9 cellular contexts compared by ENCODE assay signal in genomic region chr17:4901648-4902344, GRCh38. TPM values are rescaled to one million over a fixed set of nuclear protein-coding genes. Genes with fewer than 3 reads are reported as not detected.
DNase-seq lines count a peak whose midpoint lies in the region; ATAC-seq and TF ChIP-seq lines count a peak whose summit lies in the region.
"Had no signal": no experiment of that assay in that cellular context is flagged by ENCODE, and none has a peak within 500 bp of the region (broad histone marks: within the 10 kb centered on the region; RNA-seq: fewer than 3 reads in every experiment).

No MANE protein-coding gene starts in this region.

- dilution Hi-C loops in IMR-90 (cut with HindIII; ENCODE audit: low sequenced_read_pairs, unreplicated experiment), result no loop called here

- peak overlapping the region; percentile 80 to 86 for H3K4me3 Mint-ChIP-seq in effector memory CD8-positive, alpha-beta T cell

- no peaks in the 10 kb centered on the region for H3K9me3 Mint-ChIP-seq in effector memory CD8-positive, alpha-beta T cell

- in situ Hi-C loops in IMR-90 (cut with MboI; ENCODE audit: low sequenced_read_pairs), result no loop called here

- H3K9ac ChIP-seq in BLaER1 treated with 17β-estradiol and CSF1 and Interleukin-3, amounts not matched to agents 10 nM and 100 nM, result peak overlapping the region in 1 of 11 experiments; percentile 24; a peak in 1 of 22 replicates
- H3K9ac ChIP-seq in IMR-90 (ENCODE audit: low read depth, low read length), result no peak overlapping the region

- H3K27ac ChIP-seq in BLaER1 treated with 17β-estradiol and CSF1 and Interleukin-3, amounts not matched to agents 10 nM and 100 nM, result peak overlapping the region in 2 of 11 experiments; percentile 16 to 44; a peak in 2 of 22 replicates
- H3K27ac ChIP-seq in IMR-90 (ENCODE audit: insufficient read depth, low read length) (no peak overlapping the region), osteoblast (ENCODE audit: low read depth, low read length) (peak overlapping the region; percentile 23)

- POLR2A ChIA-PET in IMR-90 (lab: Charles Lee; ENCODE audit: unreplicated experiment), result no interaction called here

- no peak overlapping the region for H3K4ac ChIP-seq in IMR-90 (ENCODE audit: low read depth, low read length)

- H3K36me3 ChIP-seq in BLaER1 treated with 17β-estradiol and CSF1 and Interleukin-3, amounts not matched to agents 10 nM and 100 nM, result peaks cover 6 to 15% (median 8%) of the 10 kb centered on the region in 11 experiments; a peak in 21 of 22 replicates
- H3K36me3 ChIP-seq in IMR-90 (ENCODE audit: control insufficient read depth, insufficient read depth, low read length) (peaks cover 9% of the 10 kb centered on the region), osteoblast (ENCODE audit: insufficient read depth, low read length) (peaks cover 7% of the 10 kb centered on the region)

- no peak overlapping the region for H3K23ac ChIP-seq in IMR-90 (ENCODE audit: low read depth, low read length)

- DNase-seq in IMR-90, result no peak
- no peak for DNase-seq in effector memory CD8-positive, alpha-beta T cell
- DNase-seq in osteoblast (ENCODE audit: insufficient read length, low spot score, missing footprints), result peak; percentile 90
- DNase-seq in NCI-H526 treated with DMSO at 0.1 percent for 48 hours (lab: John Stamatoyannopoulos, UW), result no peak
- DNase-seq in NCI-H82 (lab: John Stamatoyannopoulos, UW), result no peak
- DNase-seq in NCI-H510A (lab: John Stamatoyannopoulos, UW), result no peak
- no peak for DNase-seq in activated gamma-delta T cell (lab: John Stamatoyannopoulos, UW)

- ATAC-seq in IMR-90 (ENCODE audit: low read depth), result no peak
- no peak for ATAC-seq in effector memory CD8-positive, alpha-beta T cell (replicated peaks)

- peaks cover 37% of the 10 kb centered on the region in 2 donors for H3K4me1 Mint-ChIP-seq in effector memory CD8-positive, alpha-beta T cell (ENCODE audit: low read depth in 2 of 2)

- H3K27ac Mint-ChIP-seq in effector memory CD8-positive, alpha-beta T cell, result peak overlapping the region; percentile 91 to 93

- no peak overlapping the region for H2BK20ac ChIP-seq in IMR-90 (ENCODE audit: low read depth, low read length)

- H2BK15ac ChIP-seq in IMR-90 (ENCODE audit: low read depth, low read length), result no peak overlapping the region

- peaks cover 42 to 63% (median 52%) of the 10 kb centered on the region in 10 experiments for H3K4me1 ChIP-seq in BLaER1 treated with 17β-estradiol and CSF1 and Interleukin-3, amounts not matched to agents 10 nM and 100 nM
- H3K4me1 ChIP-seq in IMR-90 (ENCODE audit: control insufficient read depth, insufficient read depth, low read length), result no peaks in the 10 kb centered on the region
- H3K4me1 ChIP-seq in osteoblast (ENCODE audit: insufficient read depth, low read length), result peaks cover 17% of the 10 kb centered on the region

- H4K20me1 ChIP-seq in BLaER1 treated with 17β-estradiol and CSF1 and Interleukin-3, amounts not matched to agents 10 nM and 100 nM, result peaks cover 0 to 19% (median 0%) of the 10 kb centered on the region in 11 experiments; a peak in 9 of 22 replicates
- H4K20me1 ChIP-seq in IMR-90 (ENCODE audit: insufficient read depth, low read length) (no peaks in the 10 kb centered on the region; the same call in 1 of the 2 replicates), osteoblast (ENCODE audit: insufficient read depth, low read length) (peaks cover 7% of the 10 kb centered on the region)

- H3K9me3 ChIP-seq in BLaER1 treated with 17β-estradiol and CSF1 and Interleukin-3, amounts not matched to agents 10 nM and 100 nM (replicated peaks in 1 of 11), result no peaks in the 10 kb centered on the region
- H3K9me3 ChIP-seq in IMR-90 (ENCODE audit: control insufficient read depth, insufficient read depth, low read length), result no peaks in the 10 kb centered on the region; the same call in 1 of the 2 replicates
- no peaks in the 10 kb centered on the region for H3K9me3 ChIP-seq in osteoblast (ENCODE audit: low read depth, low read length)

- no peak overlapping the region for H3K4me3 ChIP-seq in BLaER1 treated with 17β-estradiol and CSF1 and Interleukin-3, amounts not matched to agents 10 nM and 100 nM
- H3K4me3 ChIP-seq in IMR-90 (ENCODE audit: insufficient read depth, low read depth, low read length), result no peak overlapping the region
- H3K4me3 ChIP-seq in osteoblast (ENCODE audit: insufficient read depth, low read length), result peak overlapping the region; percentile 72

- H3K27me3 Mint-ChIP-seq in effector memory CD8-positive, alpha-beta T cell, result peaks cover 0 to 4% of the 10 kb centered on the region in 2 donors

- TF ChIP-seq CTCF in IMR-90 (conservative IDR thresholded peaks at IDR 0.05; ENCODE audit: low read depth, low read length), result no peak
- TF ChIP-seq CTCF in osteoblast (IDR thresholded peaks at IDR 0.05; ENCODE audit: extremely low read depth, low read depth, low read length), result no peak

- no peaks in the 10 kb centered on the region for H3K79me2 ChIP-seq in osteoblast (ENCODE audit: insufficient read depth, low read length)

- TF ChIP-seq POLR2A in IMR-90 (IDR thresholded peaks at IDR 0.05; ENCODE audit: low read depth, low read length), result no peak

- H3K36me3 Mint-ChIP-seq in effector memory CD8-positive, alpha-beta T cell (ENCODE audit: insufficient read depth), result peaks cover 49% of the 10 kb centered on the region

- peaks cover 4% of the 10 kb centered on the region; the same call in 1 of the 2 replicates for H3K9me1 ChIP-seq in IMR-90 (ENCODE audit: insufficient read depth, low read length)

- BruUV-seq in IMR-90 (replicated peaks; lab: Mats Ljungman, UMichigan), result no TSS peak

- intact Hi-C loops in IMR-90 (cut with micrococcal nuclease), result no loop called here

- H2AK9ac ChIP-seq in IMR-90 (replicated peaks; ENCODE audit: low read depth, low read length, poor library complexity), result no peak overlapping the region

- H2AFZ ChIP-seq in IMR-90 (replicated peaks; ENCODE audit: low read length, poor library complexity), result peak overlapping the region; percentile 10
- no peak overlapping the region for H2AFZ ChIP-seq in osteoblast (ENCODE audit: low read length)

- no peaks in the 10 kb centered on the region for H3K79me1 ChIP-seq in IMR-90 (ENCODE audit: low read depth in 1 of 2, low read length in 2 of 2)

- H3K18ac ChIP-seq in IMR-90 (ENCODE audit: low read depth, low read length), result no peak overlapping the region

- H3K4me2 ChIP-seq in BLaER1 treated with 17β-estradiol and CSF1 and Interleukin-3, amounts not matched to agents 10 nM and 100 nM, result peak overlapping the region in 10 of 11 experiments; percentile 57 to 89 (median 76); a peak in 15 of 22 replicates
- H3K4me2 ChIP-seq in IMR-90 (ENCODE audit: low read depth, low read length), result no peak overlapping the region
- peak overlapping the region; percentile 49 for H3K4me2 ChIP-seq in osteoblast (ENCODE audit: insufficient read depth, low read length)

- no peak overlapping the region for H3K14ac ChIP-seq in IMR-90 (replicated peaks; ENCODE audit: low read depth, low read length)

- peaks cover 26 to 44% (median 35%) of the 10 kb centered on the region in 11 experiments for H3K27me3 ChIP-seq in BLaER1 treated with 17β-estradiol and CSF1 and Interleukin-3, amounts not matched to agents 10 nM and 100 nM
- H3K27me3 ChIP-seq in IMR-90 (ENCODE audit: control insufficient read depth, insufficient read depth, low read length) (peaks cover 2% of the 10 kb centered on the region; the same call in 1 of the 2 replicates), osteoblast (ENCODE audit: insufficient read depth, low read length) (peaks cover 8% of the 10 kb centered on the region)

- no peak overlapping the region for H2AK5ac ChIP-seq in IMR-90 (ENCODE audit: low read depth, low read length)

- WGBS in IMR-90 (ENCODE audit: extremely low coverage in 2 of 2, insufficient read length in 1 of 2), 2 experiments, result 54% methylated on average over 39 of the region's 48 CpGs; no CpG with 5 or more reads in 1 of the 2 experiments

- no peak overlapping the region for H4K8ac ChIP-seq in IMR-90 (ENCODE audit: low read depth in 2 of 2, low read length in 2 of 2)

- no peak for TF ChIP-seq RAD21 in IMR-90 (IDR thresholded peaks at IDR 0.05; ENCODE audit: low read length)

- no peak overlapping the region for H4K91ac ChIP-seq in IMR-90 (ENCODE audit: insufficient read depth, low read depth, low read length)

- CTCF ChIA-PET in IMR-90 (lab: Yijun Ruan, JAX), result no interaction called here

- H3K56ac ChIP-seq in IMR-90 (ENCODE audit: extremely low read depth, insufficient read depth, low read length), result no peak overlapping the region

- H2BK5ac ChIP-seq in IMR-90 (ENCODE audit: low read depth, low read length, poor library complexity, severe bottlenecking), result no peak overlapping the region

- no peak overlapping the region for H4K5ac ChIP-seq in IMR-90 (ENCODE audit: low read depth, low read length)

- H2BK120ac ChIP-seq in IMR-90 (ENCODE audit: low read depth, low read length), result no peak overlapping the region

TF ChIP-seq in IMR-90, 13 proteins besides CTCF, POLR2A, EP300 and RAD21 (continues in another document):
- TF ChIP-seq BHLHE40 (IDR thresholded peaks at IDR 0.05; ENCODE audit: low read depth, low read length), result no peak
- no peak for TF ChIP-seq NFE2L2 (IDR thresholded peaks at IDR 0.05; ENCODE audit: low read depth, low read length)
- TF ChIP-seq MAZ (IDR thresholded peaks at IDR 0.05; ENCODE audit: borderline replicate concordance, low read depth, low read length), result no peak
- TF ChIP-seq RCOR1 (IDR thresholded peaks at IDR 0.05; ENCODE audit: insufficient replicate concordance, low read length), result no peak

RNA-seq across cellular contexts. Expression of gene CHRNE, which starts 1.1 kb away (rescaled TPM):
- total RNA-seq in IMR-90 (2012; rRNA removed) (under 0.01 TPM in 2 replicates), osteoblast (1.4 and 1.8 TPM in 2 replicates)
- polyA plus RNA-seq in IMR-90 (2012; rRNA removed), result 0.21 and 0.24 TPM in 2 replicates
- polyA plus RNA-seq in IMR-90 (2012; cell fraction: cytosol; rRNA removed), result 0.06 and 0.31 TPM in 2 replicates
- 1.4 and 1.7 TPM in 2 replicates for polyA plus RNA-seq in IMR-90 (2012; cell fraction: nucleus; rRNA removed; ENCODE audit: low replicate concordance)
- total RNA-seq: HT1080 had no signal

RNA-seq across cellular contexts. Expression of gene C17orf107, which starts 2.5 kb away (rescaled TPM):
- total RNA-seq in IMR-90 (2012; rRNA removed) (0.54 and 0.56 TPM in 2 replicates), osteoblast (4.0 and 5.3 TPM in 2 replicates)
- polyA plus RNA-seq in IMR-90 (2012; rRNA removed), result 0.82 and 1.3 TPM in 2 replicates
- polyA plus RNA-seq in IMR-90 (2012; cell fraction: cytosol; rRNA removed), result 0.35 and 1.2 TPM in 2 replicates
- 0.92 and 1.2 TPM in 2 replicates for polyA plus RNA-seq in IMR-90 (2012; cell fraction: nucleus; rRNA removed; ENCODE audit: low replicate concordance)

RNA-seq across cellular contexts. Expression of gene GP1BA, which starts 30.3 kb away (rescaled TPM):
- total RNA-seq in IMR-90 (2012; rRNA removed), result not detected in 2 replicates
- not detected in 2 replicates for polyA plus RNA-seq in IMR-90 (2012; rRNA removed)
- 0.03 TPM in 1 of 2 replicates, not detected in the other for polyA plus RNA-seq in IMR-90 (2012; cell fraction: cytosol; rRNA removed)
- polyA plus RNA-seq in IMR-90 (2012; cell fraction: nucleus; rRNA removed; ENCODE audit: low replicate concordance), result not detected in 2 replicates
- total RNA-seq in osteoblast, result not detected in 2 replicates
- total RNA-seq: HT1080 had no signal

RNA-seq across cellular contexts. Expression of gene SLC25A11, which starts 38.0 kb away (rescaled TPM):
- total RNA-seq in IMR-90 (2012; rRNA removed) (30.8 and 35.0 TPM in 2 replicates), osteoblast (43.6 and 47.4 TPM in 2 replicates)
- 62.2 and 68.2 TPM in 2 replicates for polyA plus RNA-seq in IMR-90 (2012; rRNA removed)
- 58.3 and 80.2 TPM in 2 replicates for polyA plus RNA-seq in IMR-90 (2012; cell fraction: cytosol; rRNA removed)
- polyA plus RNA-seq in IMR-90 (2012; cell fraction: nucleus; rRNA removed; ENCODE audit: low replicate concordance), result 29.2 and 53.6 TPM in 2 replicates

RNA-seq across cellular contexts. Expression of gene RNF167, which starts 38.3 kb away (rescaled TPM):
- 13.1 and 13.3 TPM in 2 replicates for total RNA-seq in IMR-90 (2012; rRNA removed)
- polyA plus RNA-seq in IMR-90 (2012; rRNA removed), result 79.5 and 83.6 TPM in 2 replicates
- 41.9 and 55.4 TPM in 2 replicates for polyA plus RNA-seq in IMR-90 (2012; cell fraction: cytosol; rRNA removed)
- 69.1 and 86.3 TPM in 2 replicates for polyA plus RNA-seq in IMR-90 (2012; cell fraction: nucleus; rRNA removed; ENCODE audit: low replicate concordance)
- total RNA-seq in osteoblast, result 25.3 and 26.5 TPM in 2 replicates
